8 cellular contexts compared by ENCODE assay signal in the genomic region with DNA sequence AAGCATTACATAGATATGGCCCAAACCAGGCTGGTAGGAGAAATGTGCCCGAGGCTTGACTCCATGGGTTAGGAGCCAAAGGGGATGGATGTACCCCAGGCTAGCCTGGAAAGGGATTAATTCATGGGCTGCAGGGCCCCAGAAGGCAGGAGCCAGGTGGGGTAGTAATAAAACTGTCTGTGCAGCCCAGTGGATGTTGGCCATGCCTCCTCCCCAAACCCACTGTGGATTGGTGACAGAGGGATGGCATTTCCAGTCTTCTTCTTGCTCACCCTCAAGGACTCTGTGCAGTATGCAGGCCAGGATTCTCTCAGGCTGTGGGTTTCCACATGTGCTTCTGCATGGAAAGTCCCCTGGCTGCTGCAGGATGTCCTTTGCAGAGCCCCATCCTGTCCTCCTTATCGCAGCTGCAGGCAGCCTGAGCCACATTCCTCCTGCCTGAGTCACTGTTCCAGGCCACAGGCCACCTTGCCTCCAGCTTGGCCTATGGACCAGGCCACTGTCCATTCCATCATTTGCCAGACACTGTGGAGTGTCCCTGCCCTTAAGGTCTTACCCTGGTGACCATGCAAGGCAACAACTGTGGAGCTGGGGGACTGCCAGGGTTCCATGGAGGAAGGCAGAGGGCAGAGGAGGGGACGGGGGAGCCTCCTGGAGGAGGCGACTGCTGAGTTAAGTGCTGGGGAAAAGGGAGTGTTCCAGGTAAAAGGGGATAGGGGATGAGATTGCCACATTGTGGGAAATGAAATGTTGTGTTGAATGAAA. TPM values are rescaled to one million over a fixed set of nuclear protein-coding genes. Genes with fewer than 3 reads are reported as not detected.
DNase-seq lines count a peak whose midpoint lies in the region; ATAC-seq, FAIRE-seq and TF ChIP-seq lines count a peak whose summit lies in the region.

No MANE protein-coding gene starts in this region.

- TF ChIP-seq CTCF in MM.1S (IDR thresholded peaks at IDR 0.05; ENCODE audit: low read length) (no peak), esophagus squamous epithelium (IDR thresholded peaks at IDR 0.05) (no peak), pancreas (IDR thresholded peaks at IDR 0.05) (no peak)

- no peaks in the 10 kb centered on the region for H4K20me1 ChIP-seq in MM.1S (ENCODE audit: insufficient read depth, low read length)

- DNase-seq in MM.1S (peak; percentile 8), esophagus squamous epithelium (lab: John Stamatoyannopoulos, UW) (no peak), pancreas (peak in 3 of 6 donors; percentile 18 to 57 (median 44)), NCI-H1417 treated with DMSO at 0.1 percent for 48 hours (lab: John Stamatoyannopoulos, UW) (no peak), NCI-H1436 (lab: John Stamatoyannopoulos, UW) (no peak), NCI-H1092 (lab: John Stamatoyannopoulos, UW) (no peak)

- intact Hi-C loops in esophagus squamous epithelium (cut with DNase I) = no loop called here
- intact Hi-C loops in pancreas (cut with DNase I) = no loop called here

- H3K4me3 ChIP-seq in MM.1S (ENCODE audit: low read length) (no peak overlapping the region), esophagus squamous epithelium (no peak overlapping the region), pancreas (no peak overlapping the region)

- ATAC-seq in GM19468 (IDR thresholded peaks at IDR 0.05; ENCODE audit: extremely low read depth, unreplicated experiment) = peak; percentile 11
- peak; percentile 50 to 92 (median 76) for ATAC-seq in pancreas
- ATAC-seq in HG03520 (IDR thresholded peaks at IDR 0.05; ENCODE audit: unreplicated experiment) = no peak

- H3F3A ChIP-seq in MM.1S (ENCODE audit: insufficient read depth, low read length) = no peaks in the 10 kb centered on the region

- H3K9me2 ChIP-seq in MM.1S (replicated peaks; ENCODE audit: insufficient read depth, low read length) = no peaks in the 10 kb centered on the region

- no peak overlapping the region for H3K9ac ChIP-seq in MM.1S (ENCODE audit: low read length)

- TF ChIP-seq POLR2A in esophagus squamous epithelium (IDR thresholded peaks at IDR 0.05) = no peak

- no peaks in the 10 kb centered on the region for H3K9me3 ChIP-seq in MM.1S (replicated peaks; ENCODE audit: insufficient read depth, low read length)
- no peaks in the 10 kb centered on the region for H3K9me3 ChIP-seq in esophagus squamous epithelium
- no peaks in the 10 kb centered on the region for H3K9me3 ChIP-seq in pancreas

- no peaks in the 10 kb centered on the region for H3K79me2 ChIP-seq in MM.1S (ENCODE audit: low read length)

- H3K4me2 ChIP-seq in MM.1S (ENCODE audit: low read depth, low read length) = no peak overlapping the region

- 55% methylated on average over 4 of the region's 4 CpGs for WGBS in esophagus squamous epithelium, 2 donors
- 67 to 68% methylated on average over 4 of the region's 4 CpGs for WGBS in pancreas, 2 donors

- H3K4me1 ChIP-seq in MM.1S (ENCODE audit: low read length) = no peaks in the 10 kb centered on the region
- H3K4me1 ChIP-seq in esophagus squamous epithelium = peaks cover 0 to 80% (median 41%) of the 10 kb centered on the region in 3 donors
- peaks cover 0 to 4% (median 3%) of the 10 kb centered on the region in 3 donors for H3K4me1 ChIP-seq in pancreas

- H3K27me3 ChIP-seq in MM.1S (replicated peaks; ENCODE audit: insufficient read depth, low read length) (no peaks in the 10 kb centered on the region), esophagus squamous epithelium (no peaks in the 10 kb centered on the region), pancreas (no peaks in the 10 kb centered on the region)

- H3K36me3 ChIP-seq in MM.1S (replicated peaks; ENCODE audit: insufficient read depth, low read length) (no peaks in the 10 kb centered on the region), esophagus squamous epithelium (no peaks in the 10 kb centered on the region), pancreas (no peaks in the 10 kb centered on the region)

- no peak for FAIRE-seq in pancreas (lab: Jason Lieb, UNC)

- H2AFZ ChIP-seq in MM.1S (ENCODE audit: low read length) = no peak overlapping the region

- H3K27ac ChIP-seq in MM.1S (ENCODE audit: low read length) = no peak overlapping the region
- H3K27ac ChIP-seq in esophagus squamous epithelium = peak overlapping the region; percentile 52 to 73 (median 65)
- H3K27ac ChIP-seq in pancreas = peak overlapping the region in 2 of 4 donors; percentile 17 to 30

RNA-seq across cellular contexts. Expression of gene INO80C, which starts 38.9 kb away (rescaled TPM):
- total RNA-seq in esophagus squamous epithelium (10 to 100 TPM; 13.2 to 30.1 (median 17.9) TPM), pancreas (10 to 100 TPM in 2 of 6 donors, 1 to 10 TPM in 4; 6.1 to 12.1 (median 9.0) TPM)
- 10 to 100 TPM; 17.1 to 25.6 TPM for polyA plus RNA-seq in pancreas
